23 cellular contexts compared by ENCODE assay signal in the genomic region with DNA sequence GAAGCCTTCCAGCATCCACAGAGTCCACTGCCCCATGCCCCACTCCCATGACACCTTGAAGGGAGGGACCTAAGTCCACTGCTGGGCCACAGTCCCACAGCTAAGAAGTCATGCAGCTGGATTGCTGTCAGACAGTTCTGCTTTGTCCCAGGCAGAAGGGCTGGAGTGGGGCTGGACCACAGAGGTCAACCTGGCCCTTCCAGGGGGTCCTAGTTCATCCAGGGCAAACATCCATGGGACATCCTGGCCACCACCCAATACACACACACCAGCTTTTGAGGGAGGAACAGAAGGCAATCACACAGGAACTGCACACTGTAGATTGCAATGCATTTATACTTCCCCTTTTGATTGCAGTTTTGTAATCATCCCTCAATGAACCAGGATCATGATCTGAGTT. TPM values are rescaled to one million over a fixed set of nuclear protein-coding genes. Genes with fewer than 3 reads are reported as not detected.
DNase-seq lines count a peak whose midpoint lies in the region; ATAC-seq and TF ChIP-seq lines count a peak whose summit lies in the region.
"Had no signal": no experiment of that assay in that cellular context is flagged by ENCODE, and none has a peak within 500 bp of the region (broad histone marks: within the 10 kb centered on the region; RNA-seq: fewer than 3 reads in every experiment).

No MANE protein-coding gene starts in this region.

- H3K9me3 ChIP-seq in endodermal cell (ENCODE audit: control insufficient read depth, low read length) (peaks cover 35% of the 10 kb centered on the region), esophagus squamous epithelium (no peaks in the 10 kb centered on the region)
- H3K9me3 ChIP-seq: body of pancreas, MG63 had no signal

- no peak overlapping the region for H3K4me3 Mint-ChIP-seq in endodermal cell
- H3K4me3 Mint-ChIP-seq in naive thymus-derived CD8-positive, alpha-beta T cell = no peak overlapping the region
- H3K4me3 Mint-ChIP-seq: activated B cell treated with CpG ODN at 0.5 μM for 24 hours; activated CD4-positive, alpha-beta memory T cell treated with anti-CD3 and anti-CD28 coated beads for 36 hours; activated naive CD8-positive, alpha-beta T cell treated with anti-CD3 and anti-CD28 coated beads, Interleukin-2, amount 50 U/mL, for 24 hours; CD8-positive, alpha-beta memory T cell; T-helper 1 cell treated with Interleukin-12 subunit alpha and Interleukin-12 subunit beta and Interleukin-4 antibody, amounts not matched to agents 30 μg/mL and 1 μg/mL, for 36 hours had no signal

- H3K4me1 ChIP-seq in endodermal cell (ENCODE audit: control insufficient read depth, insufficient read depth, low read length) (no peaks in the 10 kb centered on the region), esophagus squamous epithelium (peaks cover 0 to 14% (median 0%) of the 10 kb centered on the region in 3 donors)
- H3K4me1 ChIP-seq: body of pancreas had no signal

- peaks cover 4% of the 10 kb centered on the region for H3K4me1 Mint-ChIP-seq in endodermal cell
- peaks cover 8 to 32% (median 15%) of the 10 kb centered on the region in 4 donors for H3K4me1 Mint-ChIP-seq in naive thymus-derived CD8-positive, alpha-beta T cell

- H3K27ac ChIP-seq in HL-60 (replicated peaks) (peak overlapping the region; percentile 55), endodermal cell (ENCODE audit: low read depth, low read length) (no peak overlapping the region), esophagus squamous epithelium (no peak overlapping the region)
- H3K27ac ChIP-seq: body of pancreas had no signal

- H3K27me3 Mint-ChIP-seq in endodermal cell (ENCODE audit: insufficient read depth) = peaks cover 17% of the 10 kb centered on the region
- H3K27me3 Mint-ChIP-seq in naive thymus-derived CD8-positive, alpha-beta T cell = peaks cover 2 to 18% (median 8%) of the 10 kb centered on the region in 5 donors

- POLR2A ChIA-PET in naive thymus-derived CD8-positive, alpha-beta T cell (lab: Charles Lee) = no interaction called here

- H3K9ac ChIP-seq in endodermal cell (ENCODE audit: extremely low read depth, low read length, poor library complexity, severe bottlenecking) = no peak overlapping the region

- H3K36me3 ChIP-seq in endodermal cell (ENCODE audit: control insufficient read depth, insufficient read depth, low read length) (no peaks in the 10 kb centered on the region), esophagus squamous epithelium (no peaks in the 10 kb centered on the region)
- H3K36me3 ChIP-seq: MG63 had no signal

- no peaks in the 10 kb centered on the region for H3K36me3 Mint-ChIP-seq in endodermal cell (ENCODE audit: low read depth)
- H3K36me3 Mint-ChIP-seq in naive thymus-derived CD8-positive, alpha-beta T cell = peaks cover 0 to 4% (median 3%) of the 10 kb centered on the region in 3 donors

- H3K4me3 ChIP-seq in HL-60 (replicated peaks; ENCODE audit: insufficient read depth, low read length) (no peak overlapping the region), endodermal cell (ENCODE audit: low read length) (no peak overlapping the region), esophagus squamous epithelium (no peak overlapping the region)
- H3K4me3 ChIP-seq: body of pancreas, MG63 had no signal

- ATAC-seq in sciatic nerve = peak; percentile 35
- ATAC-seq in naive thymus-derived CD8-positive, alpha-beta T cell = no peak
- ATAC-seq: activated naive CD8-positive, alpha-beta T cell treated with anti-CD3 and anti-CD28 coated beads, Interleukin-2, amount 50 U/mL, for 24 hours; body of pancreas; PC-3 had no signal

- no peak overlapping the region for H3K27ac Mint-ChIP-seq in endodermal cell
- peak overlapping the region in 1 of 10 donors; percentile 20 for H3K27ac Mint-ChIP-seq in naive thymus-derived CD8-positive, alpha-beta T cell
- H3K27ac Mint-ChIP-seq: activated B cell treated with CpG ODN at 0.5 μM for 24 hours; activated CD4-positive, alpha-beta memory T cell treated with anti-CD3 and anti-CD28 coated beads for 36 hours; activated naive CD8-positive, alpha-beta T cell treated with anti-CD3 and anti-CD28 coated beads, Interleukin-2, amount 50 U/mL, for 24 hours; T-helper 1 cell treated with Interleukin-12 subunit alpha and Interleukin-12 subunit beta and Interleukin-4 antibody, amounts not matched to agents 30 μg/mL and 1 μg/mL, for 36 hours had no signal

- intact Hi-C loops in sciatic nerve (cut with DNase I) (no loop called here), esophagus squamous epithelium (cut with DNase I) (no loop called here)

- no peak for TF ChIP-seq CTCF in HL-60 (IDR thresholded peaks at IDR 0.05; ENCODE audit: insufficient read depth, low read length)
- TF ChIP-seq CTCF in endodermal cell (conservative IDR thresholded peaks at IDR 0.05) = no peak
- TF ChIP-seq CTCF in esophagus squamous epithelium (IDR thresholded peaks at IDR 0.05) = no peak

- H3K27me3 ChIP-seq in HL-60 (ENCODE audit: insufficient read depth, poor library complexity, severe bottlenecking) (no peaks in the 10 kb centered on the region), endodermal cell (ENCODE audit: control insufficient read depth, insufficient read depth, low read length, poor library complexity, severe bottlenecking) (no peaks in the 10 kb centered on the region), esophagus squamous epithelium (peaks cover 0 to 4% (median 0%) of the 10 kb centered on the region in 4 donors)
- H3K27me3 ChIP-seq: body of pancreas, MG63 had no signal

- peaks cover 38% of the 10 kb centered on the region for H3K9me3 Mint-ChIP-seq in endodermal cell
- H3K9me3 Mint-ChIP-seq in naive thymus-derived CD8-positive, alpha-beta T cell = peaks cover 0 to 13% (median 0%) of the 10 kb centered on the region in 9 donors
- H3K9me3 Mint-ChIP-seq: activated naive CD8-positive, alpha-beta T cell treated with anti-CD3 and anti-CD28 coated beads, Interleukin-2, amount 50 U/mL, for 24 hours had no signal

- no peak for TF ChIP-seq POLR2A in esophagus squamous epithelium (IDR thresholded peaks at IDR 0.05)

- DNase-seq in HL-60 (ENCODE audit: low read depth in 1 of 2, low spot score in 1 of 2) = peak in 1 of 2 experiments; percentile 65
- DNase-seq in NOMO-1 treated with dmso at 0.1 percent for 144 hours (lab: John Stamatoyannopoulos, UW; ENCODE audit: unreplicated experiment) = peak; percentile 51
- DNase-seq in endodermal cell = peak; percentile 12
- no peak for DNase-seq in sciatic nerve (ENCODE audit: low spot score)
- no peak for DNase-seq in esophagus squamous epithelium (lab: John Stamatoyannopoulos, UW)
- no peak for DNase-seq in stimulated activated CD4-positive, alpha-beta T cell treated with anti-CD3 and anti-CD28 coated beads, Interleukin-12 subunit alpha, Interleukin-12 subunit beta, amount 100 ng/mL, for 4 hours
- no peak for DNase-seq in naive thymus-derived CD8-positive, alpha-beta T cell
- DNase-seq: activated B cell treated with CpG ODN at 0.5 μM for 24 hours; activated CD4-positive, alpha-beta memory T cell treated with anti-CD3 and anti-CD28 coated beads for 36 hours; activated effector memory CD4-positive, alpha-beta T cell treated with anti-CD3 and anti-CD28 coated beads, Interleukin-2, amount 50 U/mL, for 16 hours; activated naive CD8-positive, alpha-beta T cell treated with anti-CD3 and anti-CD28 coated beads, Interleukin-2, amount 50 U/mL, for 24 hours; body of pancreas; CD8-positive, alpha-beta memory T cell; DMS53; kidney glomerular epithelial cell; MG63; NCI-H1694 treated with DMSO at 0.1 percent for 48 hours; NCI-H69; PC-3; SHP77; stimulated activated CD4-positive, alpha-beta T cell treated with anti-CD3 and anti-CD28 coated beads, Interleukin-1b, Interleukin-23, amount 100 ng/mL, for 48 hours had no signal

RNA-seq across cellular contexts. Expression of a gene that starts 11.3 kb away (rescaled TPM):
- total RNA-seq in endodermal cell = not detected
- polyA plus RNA-seq in endodermal cell (2013, experiment 1 of 2) = 0.07 TPM
- 0.17 TPM for polyA plus RNA-seq in endodermal cell (2013, experiment 2 of 2)
- total RNA-seq in sciatic nerve = 9.8 TPM
- 10 to 100 TPM in 1 of 4 donors, 1 to 10 TPM in 2, under 1 TPM in 1; 0.45 to 10.3 (median 2.1) TPM for total RNA-seq in esophagus squamous epithelium
- not detected for total RNA-seq in naive thymus-derived CD8-positive, alpha-beta T cell
- not detected for polyA plus RNA-seq in naive thymus-derived CD8-positive, alpha-beta T cell
- total RNA-seq: activated B cell treated with CpG ODN at 0.5 μM for 24 hours had no signal
- polyA plus RNA-seq: CD8-positive, alpha-beta memory T cell; neural cell had no signal

RNA-seq across cellular contexts. Expression of a gene that starts 26.4 kb away (rescaled TPM):
- 1 to 10 TPM; 2.1 to 7.9 TPM for total RNA-seq in endodermal cell
- 7.4 TPM for polyA plus RNA-seq in endodermal cell (2013, experiment 1 of 2)
- polyA plus RNA-seq in endodermal cell (2013, experiment 2 of 2) = 7.3 TPM
- 65.8 TPM for total RNA-seq in sciatic nerve
- 10 to 100 TPM; 14.6 to 44.5 (median 23.5) TPM for total RNA-seq in esophagus squamous epithelium
- total RNA-seq in naive thymus-derived CD8-positive, alpha-beta T cell = 10 to 100 TPM; 58.3 to 64.1 TPM
- polyA plus RNA-seq in naive thymus-derived CD8-positive, alpha-beta T cell = 10 to 100 TPM; 11.7 to 16.4 (median 16.3) TPM
- polyA plus RNA-seq: neural cell had no signal

RNA-seq across cellular contexts. Expression of a gene that starts 40.0 kb away (rescaled TPM):
- total RNA-seq in endodermal cell (under 1 TPM; 0.11 to 0.22 TPM), sciatic nerve (35.3 TPM), esophagus squamous epithelium (10 to 100 TPM in 3 of 4 donors, 1 to 10 TPM in 1; 8.4 to 49.3 (median 20.6) TPM)
- not detected for polyA plus RNA-seq in endodermal cell (2013, experiment 1 of 2)
- polyA plus RNA-seq in endodermal cell (2013, experiment 2 of 2) = not detected
- 10 to 100 TPM; 15.3 to 16.5 TPM for total RNA-seq in naive thymus-derived CD8-positive, alpha-beta T cell
- polyA plus RNA-seq in naive thymus-derived CD8-positive, alpha-beta T cell = 10 to 100 TPM in 1 of 3 donors, 1 to 10 TPM in 2; 3.3 to 11.8 (median 4.6) TPM
- total RNA-seq: PC-3 had no signal
- polyA plus RNA-seq: neural cell had no signal

RNA-seq across cellular contexts. Expression of a gene that starts 52.3 kb away (rescaled TPM):
- total RNA-seq in endodermal cell (1 to 10 TPM in 1 of 2 donors, under 1 TPM in 1; 0.46 to 1.1 TPM), sciatic nerve (77.2 TPM), esophagus squamous epithelium (10 to 100 TPM in 2 of 4 donors, 1 to 10 TPM in 2; 6.8 to 48.1 (median 17.0) TPM)
- 0.36 TPM for polyA plus RNA-seq in endodermal cell (2013, experiment 1 of 2)
- polyA plus RNA-seq in endodermal cell (2013, experiment 2 of 2) = 0.46 TPM
- total RNA-seq in naive thymus-derived CD8-positive, alpha-beta T cell = 100 to 1,000 TPM; 215 to 231 TPM
- polyA plus RNA-seq in naive thymus-derived CD8-positive, alpha-beta T cell = 10 to 100 TPM; 44.6 to 89.5 (median 72.0) TPM
- total RNA-seq: PC-3 had no signal
- polyA plus RNA-seq: neural cell had no signal

Comparison
In these comparisons a context has a peak if more than half of its experiments do, and no peak if none do; other contexts are left out.
1. DNase-seq: peak in NOMO-1 treated with dmso at 0.1 percent for 144 hours (single experiment) and endodermal cell (single experiment); none in sciatic nerve (single experiment), esophagus squamous epithelium (single experiment), stimulated activated CD4-positive, alpha-beta T cell treated with anti-CD3 and anti-CD28 coated beads, Interleukin-12 subunit alpha, Interleukin-12 subunit beta, amount 100 ng/mL, for 4 hours (single experiment) and naive thymus-derived CD8-positive, alpha-beta T cell (0 of 10).
2. RNA of a gene that starts 40.0 kb away (total RNA-seq): 35.3 TPM in sciatic nerve (single experiment), 8.4 to 49.3 TPM in esophagus squamous epithelium and 15.3 to 16.5 TPM in naive thymus-derived CD8-positive, alpha-beta T cell; 0.11 to 0.22 TPM in endodermal cell; every median in the first group is over 4 times any median in the second.